In genomic region chr11:111796696-111797095, GRCh38 we compare ENCODE assay signal across 1 cellular context.
TF ChIP-seq lines count a peak whose summit lies in the region.

No MANE protein-coding gene starts in this region.

TF ChIP-seq in IMR-90, 13 proteins besides CTCF, POLR2A, EP300 and RAD21 (continued from another document):
- no peak for TF ChIP-seq CEBPB (IDR thresholded peaks at IDR 0.05; ENCODE audit: low read depth, low read length)
- no peak for TF ChIP-seq MAFK (IDR thresholded peaks at IDR 0.05; ENCODE audit: low read depth, low read length)
- no peak for TF ChIP-seq FOS (IDR thresholded peaks at IDR 0.05; ENCODE audit: low read depth, low read length)
- no peak for TF ChIP-seq BHLHE40 (IDR thresholded peaks at IDR 0.05; ENCODE audit: low read depth, low read length)
- no peak for TF ChIP-seq SMC3 (IDR thresholded peaks at IDR 0.05; ENCODE audit: low read depth, low read length)
- TF ChIP-seq MXI1 (IDR thresholded peaks at IDR 0.05; ENCODE audit: borderline replicate concordance, low read depth, low read length): no peak
- no peak for TF ChIP-seq RFX5 (IDR thresholded peaks at IDR 0.05; ENCODE audit: low read depth, low read length)
- no peak for TF ChIP-seq MAZ (IDR thresholded peaks at IDR 0.05; ENCODE audit: borderline replicate concordance, low read depth, low read length)
- TF ChIP-seq ELK1 (IDR thresholded peaks at IDR 0.05; ENCODE audit: borderline replicate concordance, low read depth, low read length): no peak
- no peak for TF ChIP-seq NFE2L2 (IDR thresholded peaks at IDR 0.05; ENCODE audit: low read depth, low read length)
